In the genomic region with DNA sequence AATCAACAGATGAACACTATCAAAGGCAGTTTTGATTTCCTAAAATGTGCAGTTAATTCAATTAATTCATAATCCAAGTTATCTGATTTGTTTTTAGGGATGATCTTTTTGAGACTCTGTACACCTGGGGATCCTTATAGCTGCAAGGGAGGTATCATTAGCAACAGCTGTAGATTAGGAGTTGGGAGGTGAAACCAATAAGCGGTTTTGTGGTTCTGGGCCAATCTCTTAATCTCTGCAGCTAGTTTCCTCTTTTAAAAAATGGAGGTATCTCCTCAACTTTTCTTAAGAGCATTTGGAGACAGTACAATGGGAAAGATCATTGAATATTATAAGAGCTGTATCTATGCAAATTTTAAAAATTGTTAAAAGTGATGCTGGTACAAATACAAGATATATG, we compare ENCODE assay signal across 13 cellular contexts.
DNase-seq lines count a peak whose midpoint lies in the region; ATAC-seq lines count a peak whose summit lies in the region.
"Had no signal": no experiment of that assay in that cellular context is flagged by ENCODE, and none has a peak within 500 bp of the region (broad histone marks: within the 10 kb centered on the region; RNA-seq: fewer than 3 reads in every experiment).

No MANE protein-coding gene starts in this region.

- H3K36me3 Mint-ChIP-seq in natural killer cell treated with Interleukin-12 subunit alpha and Interleukin-12 subunit beta and Interleukin-15 and Interleukin-18, amount 100 ng/mL, for 72 hours, result no peaks in the 10 kb centered on the region
- H3K36me3 Mint-ChIP-seq: activated naive CD4-positive, alpha-beta T cell treated with anti-CD3 and anti-CD28 coated beads, Interleukin-2, amount 50 U/mL, for 24 hours; memory B cell had no signal

- H3K27ac Mint-ChIP-seq in natural killer cell treated with Interleukin-12 subunit alpha and Interleukin-12 subunit beta and Interleukin-15 and Interleukin-18, amount 100 ng/mL, for 72 hours, result no peak overlapping the region
- H3K27ac Mint-ChIP-seq: activated CD4-positive, alpha-beta T cell treated with anti-CD3 and anti-CD28 coated beads for 36 hours; activated naive CD4-positive, alpha-beta T cell treated with anti-CD3 and anti-CD28 coated beads, Interleukin-2, amount 50 U/mL, for 24 hours; memory B cell had no signal

- intact Hi-C loops in head of caudate nucleus (cut with DNase I), result no loop called here

- peaks cover 7% of the 10 kb centered on the region for H3K9me3 Mint-ChIP-seq in natural killer cell treated with Interleukin-12 subunit alpha and Interleukin-12 subunit beta and Interleukin-15 and Interleukin-18, amount 100 ng/mL, for 72 hours
- H3K9me3 Mint-ChIP-seq: memory B cell had no signal

- H3K27me3 Mint-ChIP-seq in natural killer cell treated with Interleukin-12 subunit alpha and Interleukin-12 subunit beta and Interleukin-15 and Interleukin-18, amount 100 ng/mL, for 72 hours, result no peaks in the 10 kb centered on the region
- H3K27me3 Mint-ChIP-seq: activated CD4-positive, alpha-beta T cell treated with anti-CD3 and anti-CD28 coated beads for 36 hours; activated naive CD4-positive, alpha-beta T cell treated with anti-CD3 and anti-CD28 coated beads, Interleukin-2, amount 50 U/mL, for 24 hours had no signal

- no peak overlapping the region for H3K4me3 Mint-ChIP-seq in natural killer cell treated with Interleukin-12 subunit alpha and Interleukin-12 subunit beta and Interleukin-15 and Interleukin-18, amount 100 ng/mL, for 72 hours
- H3K4me3 Mint-ChIP-seq: activated CD4-positive, alpha-beta T cell treated with anti-CD3 and anti-CD28 coated beads for 36 hours; activated naive CD4-positive, alpha-beta T cell treated with anti-CD3 and anti-CD28 coated beads, Interleukin-2, amount 50 U/mL, for 24 hours; memory B cell had no signal

- H3K4me1 Mint-ChIP-seq in natural killer cell treated with Interleukin-12 subunit alpha and Interleukin-12 subunit beta and Interleukin-15 and Interleukin-18, amount 100 ng/mL, for 72 hours (ENCODE audit: low read depth in 2 of 2), result no peaks in the 10 kb centered on the region
- H3K4me1 Mint-ChIP-seq: activated CD4-positive, alpha-beta T cell treated with anti-CD3 and anti-CD28 coated beads for 36 hours; activated naive CD4-positive, alpha-beta T cell treated with anti-CD3 and anti-CD28 coated beads, Interleukin-2, amount 50 U/mL, for 24 hours had no signal

- ATAC-seq in GM18502 (IDR thresholded peaks at IDR 0.05; ENCODE audit: poor library complexity, unreplicated experiment) (peak; percentile 85), GM21367 (IDR thresholded peaks at IDR 0.05; ENCODE audit: unreplicated experiment) (peak; percentile 84), HG03039 (IDR thresholded peaks at IDR 0.05; ENCODE audit: unreplicated experiment) (peak; percentile 69)
- ATAC-seq in natural killer cell treated with Interleukin-12 subunit alpha and Interleukin-12 subunit beta and Interleukin-15 and Interleukin-18, amount 100 ng/mL, for 72 hours, result no peak
- ATAC-seq: activated CD4-positive, alpha-beta T cell treated with anti-CD3 and anti-CD28 coated beads for 36 hours had no signal

- DNase-seq in MV-4-11 (lab: John Stamatoyannopoulos, UW) (peak; percentile 45), head of caudate nucleus (no peak), kidney glomerular epithelial cell (lab: John Stamatoyannopoulos, UW) (no peak), COLO668 (lab: John Stamatoyannopoulos, UW; ENCODE audit: unreplicated experiment) (no peak)
- DNase-seq in natural killer cell treated with Interleukin-12 subunit alpha and Interleukin-12 subunit beta and Interleukin-15 and Interleukin-18, amount 100 ng/mL, for 72 hours (ENCODE audit: low spot score), result no peak
- DNase-seq: activated CD4-positive, alpha-beta T cell treated with anti-CD3 and anti-CD28 coated beads for 36 hours; retina; upper lobe of left lung had no signal

Comparison
In these comparisons a context has a peak if more than half of its experiments do, and no peak if none do; other contexts are left out.
1. ATAC-seq: peak in GM18502 (single experiment), GM21367 (single experiment) and HG03039 (single experiment); none in natural killer cell treated with Interleukin-12 subunit alpha and Interleukin-12 subunit beta and Interleukin-15 and Interleukin-18, amount 100 ng/mL, for 72 hours (0 of 2).